In the genomic region with DNA sequence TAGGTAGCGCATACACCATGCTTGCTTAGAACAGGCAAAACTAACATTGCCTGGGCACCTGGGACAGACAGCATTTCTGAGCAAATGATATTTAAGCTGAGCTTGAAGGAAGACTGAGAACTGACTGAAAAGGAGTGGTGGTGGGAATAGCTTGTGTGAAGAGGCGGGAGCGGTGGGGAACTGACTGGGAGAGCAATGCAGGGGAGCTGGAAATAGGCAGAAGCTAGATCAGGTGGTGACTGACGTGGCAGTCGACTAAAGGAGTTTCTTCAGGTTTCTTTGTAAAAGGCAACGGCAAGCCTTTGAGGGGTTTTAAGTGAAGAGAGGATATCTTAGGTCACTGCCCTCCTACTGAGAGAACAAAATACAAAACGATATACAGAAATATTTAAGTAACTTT, we compare ENCODE assay signal across 25 cellular contexts.
"Had no signal": no experiment of that assay in that cellular context is flagged by ENCODE, and none has a peak within 500 bp of the region (broad histone marks: within the 10 kb centered on the region; RNA-seq: fewer than 3 reads in every experiment).

No MANE protein-coding gene starts in this region.

- H3K9me3 ChIP-seq: breast epithelium, colonic mucosa, heart left ventricle, right lobe of liver, tibial artery had no signal

- H3K4me1 Mint-ChIP-seq: activated naive CD8-positive, alpha-beta T cell treated with anti-CD3 and anti-CD28 coated beads, Interleukin-2, amount 10 ng/mL, durations not matched to agents 7 days and 5 days; central memory CD8-positive, alpha-beta T cell; stimulated activated naive CD8-positive, alpha-beta T cell treated with anti-CD3 and anti-CD28 coated beads, Interleukin-15, amount 100 ng/mL, for 72 hours had no signal

- DNase-seq: activated CD4-positive, alpha-beta T cell treated with anti-CD3 and anti-CD28 coated beads, Interleukin-2, amount 50 U/mL, for 4 hours; activated CD8-positive, alpha-beta memory T cell treated with anti-CD3 and anti-CD28 coated beads for 24 hours; activated CD8-positive, alpha-beta memory T cell treated with anti-CD3 and anti-CD28 coated beads, Interleukin-2, amount 50 U/mL, for 4 hours; activated effector memory CD4-positive, alpha-beta T cell treated with Interleukin-2 at 50 U/mL for 16 hours; activated naive CD4-positive, alpha-beta T cell treated with anti-CD3 and anti-CD28 coated beads for 36 hours; activated naive CD8-positive, alpha-beta T cell treated with anti-CD3 and anti-CD28 coated beads, Interleukin-2, amount 10 ng/mL, durations not matched to agents 7 days and 5 days; activated T-cell treated with anti-CD3 and anti-CD28 coated beads, Interleukin-2, amount 50 U/mL, for 48 hours; amniotic stem cell; colonic mucosa; dorsolateral prefrontal cortex; effector memory CD8-positive, alpha-beta T cell; heart left ventricle; immature natural killer cell; left ventricle myocardium superior; occipital lobe; right lobe of liver; small intestine; stimulated activated CD4-positive, alpha-beta T cell treated with anti-CD3 and anti-CD28 coated beads, Interleukin-2, amount 100 ng/mL, for 24 hours; stimulated activated naive CD8-positive, alpha-beta T cell treated with anti-CD3 and anti-CD28 coated beads, Interleukin-15, amount 100 ng/mL, for 72 hours; T-helper 1 cell; tibial artery had no signal

- H3K9me3 Mint-ChIP-seq: activated naive CD4-positive, alpha-beta T cell treated with anti-CD3 and anti-CD28 coated beads for 36 hours; activated naive CD8-positive, alpha-beta T cell treated with anti-CD3 and anti-CD28 coated beads, Interleukin-2, amount 10 ng/mL, durations not matched to agents 7 days and 5 days; central memory CD8-positive, alpha-beta T cell; effector memory CD8-positive, alpha-beta T cell; immature natural killer cell; natural killer cell treated with Interleukin-12 subunit alpha and Interleukin-12 subunit beta and Interleukin-15 and Interleukin-18, amount 100 ng/mL, for 72 hours; stimulated activated effector memory CD8-positive, alpha-beta T cell treated with anti-CD3 and anti-CD28 coated beads, Interleukin-12 subunit alpha, Interleukin-12 subunit beta, amount 100 ng/mL, for 72 hours; stimulated activated naive CD8-positive, alpha-beta T cell treated with anti-CD3 and anti-CD28 coated beads, Interleukin-15, amount 100 ng/mL, for 72 hours had no signal

- H3K4me3 ChIP-seq: breast epithelium, colonic mucosa, dorsolateral prefrontal cortex, heart left ventricle, right lobe of liver, tibial artery had no signal

- H3K27me3 Mint-ChIP-seq: central memory CD8-positive, alpha-beta T cell; effector memory CD8-positive, alpha-beta T cell had no signal

- H3K27ac ChIP-seq: breast epithelium, colonic mucosa, dorsolateral prefrontal cortex, heart left ventricle, right lobe of liver, tibial artery had no signal

- H3K4me3 Mint-ChIP-seq: activated naive CD4-positive, alpha-beta T cell treated with anti-CD3 and anti-CD28 coated beads for 36 hours; activated naive CD8-positive, alpha-beta T cell treated with anti-CD3 and anti-CD28 coated beads, Interleukin-2, amount 10 ng/mL, durations not matched to agents 7 days and 5 days; central memory CD8-positive, alpha-beta T cell; effector memory CD8-positive, alpha-beta T cell; immature natural killer cell; natural killer cell treated with Interleukin-12 subunit alpha and Interleukin-12 subunit beta and Interleukin-15 and Interleukin-18, amount 100 ng/mL, for 72 hours; stimulated activated effector memory CD8-positive, alpha-beta T cell treated with anti-CD3 and anti-CD28 coated beads, Interleukin-12 subunit alpha, Interleukin-12 subunit beta, amount 100 ng/mL, for 72 hours; stimulated activated naive CD8-positive, alpha-beta T cell treated with anti-CD3 and anti-CD28 coated beads, Interleukin-15, amount 100 ng/mL, for 72 hours had no signal

- H3K27me3 ChIP-seq: breast epithelium, colonic mucosa, dorsolateral prefrontal cortex, heart left ventricle, right lobe of liver, tibial artery had no signal

- H3K4me1 ChIP-seq: breast epithelium, colonic mucosa, heart left ventricle, right lobe of liver, tibial artery had no signal

- H3K36me3 Mint-ChIP-seq: activated naive CD8-positive, alpha-beta T cell treated with anti-CD3 and anti-CD28 coated beads, Interleukin-2, amount 10 ng/mL, durations not matched to agents 7 days and 5 days; natural killer cell treated with Interleukin-12 subunit alpha and Interleukin-12 subunit beta and Interleukin-15 and Interleukin-18, amount 100 ng/mL, for 72 hours; stimulated activated effector memory CD8-positive, alpha-beta T cell treated with anti-CD3 and anti-CD28 coated beads, Interleukin-12 subunit alpha, Interleukin-12 subunit beta, amount 100 ng/mL, for 72 hours had no signal

- H3K36me3 ChIP-seq: breast epithelium, colonic mucosa, right lobe of liver had no signal

- ATAC-seq: effector memory CD8-positive, alpha-beta T cell; heart left ventricle; left ventricle myocardium superior; natural killer cell treated with Interleukin-12 subunit alpha and Interleukin-12 subunit beta and Interleukin-15 and Interleukin-18, amount 100 ng/mL, for 72 hours; right lobe of liver; stimulated activated effector memory CD8-positive, alpha-beta T cell treated with anti-CD3 and anti-CD28 coated beads, Interleukin-12 subunit alpha, Interleukin-12 subunit beta, amount 100 ng/mL, for 72 hours; stimulated activated naive CD8-positive, alpha-beta T cell treated with anti-CD3 and anti-CD28 coated beads, Interleukin-15, amount 100 ng/mL, for 72 hours had no signal

- H3K27ac Mint-ChIP-seq: activated naive CD4-positive, alpha-beta T cell treated with anti-CD3 and anti-CD28 coated beads for 36 hours; activated naive CD8-positive, alpha-beta T cell treated with anti-CD3 and anti-CD28 coated beads, Interleukin-2, amount 10 ng/mL, durations not matched to agents 7 days and 5 days; effector memory CD8-positive, alpha-beta T cell; immature natural killer cell; natural killer cell treated with Interleukin-12 subunit alpha and Interleukin-12 subunit beta and Interleukin-15 and Interleukin-18, amount 100 ng/mL, for 72 hours; stimulated activated effector memory CD8-positive, alpha-beta T cell treated with anti-CD3 and anti-CD28 coated beads, Interleukin-12 subunit alpha, Interleukin-12 subunit beta, amount 100 ng/mL, for 72 hours; stimulated activated naive CD8-positive, alpha-beta T cell treated with anti-CD3 and anti-CD28 coated beads, Interleukin-15, amount 100 ng/mL, for 72 hours had no signal
